In genomic region chr6:144990768-144991167, GRCh38 we compare ENCODE assay signal across 28 cellular contexts.
"Had no signal": no experiment of that assay in that cellular context is flagged by ENCODE, and none has a peak within 500 bp of the region (broad histone marks: within the 10 kb centered on the region; RNA-seq: fewer than 3 reads in every experiment).

No MANE protein-coding gene starts in this region.

- H3K27me3 ChIP-seq: neutrophil, ovary had no signal

- H3K4me3 ChIP-seq: coronary artery, dorsolateral prefrontal cortex, left ventricle myocardium inferior, lung, ovary, skin epidermis, thoracic aorta had no signal

- H3K27ac Mint-ChIP-seq: activated B cell treated with CpG ODN at 0.5 μM for 24 hours; activated CD8-positive, alpha-beta T cell treated with anti-CD3 and anti-CD28 coated beads for 36 hours; activated naive CD8-positive, alpha-beta T cell; natural killer cell treated with Interleukin-12 subunit alpha and Interleukin-12 subunit beta and Interleukin-15 and Interleukin-18, amount 100 ng/mL, for 72 hours; progenitor cell of endocrine pancreas; stimulated activated effector memory CD8-positive, alpha-beta T cell treated with anti-CD3 and anti-CD28 coated beads, Interleukin-12 subunit alpha, Interleukin-12 subunit beta, amount 100 ng/mL, for 72 hours; stimulated activated naive CD8-positive, alpha-beta T cell treated with anti-CD3 and anti-CD28 coated beads, Interleukin-15, Interleukin-2, amounts not matched to agents 100 ng/mL and 50 ng/mL, for 24 hours had no signal

- FAIRE-seq: bronchial epithelial cell, frontal cortex, islet of Langerhans, urothelium cell line had no signal

- ATAC-seq: activated CD8-positive, alpha-beta T cell treated with anti-CD3 and anti-CD28 coated beads for 36 hours; natural killer cell treated with Interleukin-12 subunit alpha and Interleukin-12 subunit beta and Interleukin-15 and Interleukin-18, amount 100 ng/mL, for 72 hours; sciatic nerve; stimulated activated effector memory CD8-positive, alpha-beta T cell treated with anti-CD3 and anti-CD28 coated beads, Interleukin-12 subunit alpha, Interleukin-12 subunit beta, amount 100 ng/mL, for 72 hours had no signal

- H3K4me1 ChIP-seq: left ventricle myocardium inferior had no signal

- DNase-seq: activated B cell treated with CpG ODN at 0.5 μM for 24 hours; activated CD4-positive, alpha-beta T cell treated with anti-CD3 and anti-CD28 coated beads, Interleukin-2, amount 50 U/mL, for 1 hour; activated CD8-positive, alpha-beta T cell treated with anti-CD3 and anti-CD28 coated beads for 36 hours; activated effector memory CD4-positive, alpha-beta T cell treated with Interleukin-2 at 50 U/mL for 16 hours; activated naive CD4-positive, alpha-beta T cell treated with Interleukin-2 at 50 U/mL for 16 hours; anterior cingulate cortex; dorsolateral prefrontal cortex; effector memory CD4-positive, alpha-beta T cell; left ventricle myocardium inferior; mesendoderm; ovary; stimulated activated CD4-positive, alpha-beta T cell treated with anti-CD3 and anti-CD28 coated beads, Interleukin-4, amount 100 ng/mL, for 24 hours; trophoblast cell had no signal

- H3K9me3 Mint-ChIP-seq: activated CD8-positive, alpha-beta T cell treated with anti-CD3 and anti-CD28 coated beads for 36 hours; stimulated activated effector memory CD8-positive, alpha-beta T cell treated with anti-CD3 and anti-CD28 coated beads, Interleukin-12 subunit alpha, Interleukin-12 subunit beta, amount 100 ng/mL, for 72 hours had no signal

- H3K4me1 Mint-ChIP-seq: activated B cell treated with CpG ODN at 0.5 μM for 24 hours; stimulated activated effector memory CD8-positive, alpha-beta T cell treated with anti-CD3 and anti-CD28 coated beads, Interleukin-12 subunit alpha, Interleukin-12 subunit beta, amount 100 ng/mL, for 72 hours had no signal

- H3K36me3 ChIP-seq: left ventricle myocardium inferior, neutrophil, ovary, thoracic aorta had no signal

- H3K27ac ChIP-seq: coronary artery, dorsolateral prefrontal cortex, left ventricle myocardium inferior, neutrophil, ovary, skin epidermis, thoracic aorta had no signal

- H3K27me3 Mint-ChIP-seq: progenitor cell of endocrine pancreas had no signal

- H3K36me3 Mint-ChIP-seq: activated naive CD8-positive, alpha-beta T cell; stimulated activated effector memory CD8-positive, alpha-beta T cell treated with anti-CD3 and anti-CD28 coated beads, Interleukin-12 subunit alpha, Interleukin-12 subunit beta, amount 100 ng/mL, for 72 hours had no signal

- H3K4me3 Mint-ChIP-seq: activated B cell treated with CpG ODN at 0.5 μM for 24 hours; activated CD8-positive, alpha-beta T cell treated with anti-CD3 and anti-CD28 coated beads for 36 hours; activated naive CD8-positive, alpha-beta T cell; natural killer cell treated with Interleukin-12 subunit alpha and Interleukin-12 subunit beta and Interleukin-15 and Interleukin-18, amount 100 ng/mL, for 72 hours; stimulated activated effector memory CD8-positive, alpha-beta T cell treated with anti-CD3 and anti-CD28 coated beads, Interleukin-12 subunit alpha, Interleukin-12 subunit beta, amount 100 ng/mL, for 72 hours; stimulated activated naive CD8-positive, alpha-beta T cell treated with anti-CD3 and anti-CD28 coated beads, Interleukin-15, Interleukin-2, amounts not matched to agents 100 ng/mL and 50 ng/mL, for 24 hours had no signal

- H3K9me3 ChIP-seq: left ventricle myocardium inferior, neutrophil, ovary, thoracic aorta had no signal
